1 cellular context compared by ENCODE assay signal in genomic region chr15:69530234-69530633, GRCh38.
TF ChIP-seq lines count a peak whose summit lies in the region.

No MANE protein-coding gene starts in this region.

TF ChIP-seq in H1, 55 proteins besides CTCF, POLR2A, EP300 and RAD21 (continued from another document):
- no peak for TF ChIP-seq CEBPB (IDR thresholded peaks at IDR 0.05; ENCODE audit: low read depth, low read length)
- no peak for TF ChIP-seq SRF (IDR thresholded peaks at IDR 0.05; ENCODE audit: low read depth, low read length)
- no peak for TF ChIP-seq SP4 (IDR thresholded peaks at IDR 0.05; ENCODE audit: low read length)
- no peak for TF ChIP-seq CBX8 (IDR thresholded peaks at IDR 0.05; ENCODE audit: borderline replicate concordance, low read depth, low read length)
- TF ChIP-seq TAF7 (optimal IDR thresholded peaks at IDR 0.05; ENCODE audit: borderline replicate concordance, low read depth, low read length) = no peak
- TF ChIP-seq RFX5 (IDR thresholded peaks at IDR 0.05; ENCODE audit: borderline replicate concordance, low read depth, low read length) = no peak
